ENCODE assay signal across 17 cellular contexts in the genomic region with DNA sequence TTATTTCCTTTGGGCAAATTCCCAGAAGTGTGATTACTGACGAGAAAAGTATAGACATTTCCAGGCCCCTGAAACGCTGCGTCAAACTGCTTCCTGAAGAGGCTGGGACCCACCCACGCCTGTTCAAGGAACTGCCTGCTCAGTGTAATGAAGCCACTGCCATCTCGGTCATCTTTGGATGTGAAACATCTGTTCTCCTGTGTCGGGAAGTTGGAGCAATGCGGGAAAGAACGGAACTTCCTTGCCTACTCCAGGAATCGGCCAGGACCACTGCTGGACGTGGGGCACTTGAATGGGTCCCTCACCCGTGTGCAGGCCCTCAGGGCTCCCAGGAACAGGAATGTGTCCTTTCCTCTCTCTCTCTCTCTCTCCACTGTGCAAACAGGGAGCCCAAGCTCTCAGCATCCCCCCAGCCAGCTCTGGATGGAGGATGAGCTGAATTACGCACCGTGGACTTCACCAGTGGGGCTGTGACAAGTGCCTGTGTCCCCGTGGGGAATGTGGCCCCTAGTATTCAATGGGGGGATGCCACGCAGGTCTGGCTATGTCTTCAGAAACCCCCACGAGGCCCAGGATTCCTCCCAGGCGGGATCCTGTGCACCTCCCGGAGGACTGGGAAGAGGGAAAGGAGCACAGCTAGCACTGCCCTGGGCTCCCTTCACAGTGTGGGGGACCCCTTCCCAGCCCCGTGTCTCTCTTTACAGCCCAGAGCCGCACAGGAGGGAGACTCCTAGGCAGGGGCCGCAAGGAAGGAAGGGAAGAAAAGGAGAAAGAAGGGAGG. TPM values are rescaled to one million over a fixed set of nuclear protein-coding genes. Genes with fewer than 3 reads are reported as not detected.
DNase-seq lines count a peak whose midpoint lies in the region; ATAC-seq, FAIRE-seq and TF ChIP-seq lines count a peak whose summit lies in the region.
"Had no signal": no experiment of that assay in that cellular context is flagged by ENCODE, and none has a peak within 500 bp of the region (broad histone marks: within the 10 kb centered on the region; RNA-seq: fewer than 3 reads in every experiment).

No MANE protein-coding gene starts in this region.

- TF ChIP-seq RAD21 in HepG2 (CRISPR knock-in tag; IDR thresholded peaks at IDR 0.05): no peak

- H3K36me3 ChIP-seq in esophagus muscularis mucosa (no peaks in the 10 kb centered on the region), HepG2 (replicated peaks in 1 of 2; ENCODE audit: control insufficient read depth in 1 of 2, insufficient read depth in 2 of 2, low read length in 2 of 2) (no peaks in the 10 kb centered on the region)
- H3K36me3 ChIP-seq: brain microvascular endothelial cell, WERI-Rb-1 had no signal

- H3K27me3 ChIP-seq in esophagus muscularis mucosa (peaks cover 0 to 15% (median 0%) of the 10 kb centered on the region in 4 donors), HepG2 (ENCODE audit: control insufficient read depth in 1 of 2, insufficient read depth in 2 of 2, low read length in 2 of 2) (peaks cover 15 to 77% of the 10 kb centered on the region in 2 experiments; a peak in 4 of 5 replicates)
- H3K27me3 ChIP-seq: brain microvascular endothelial cell, foreskin keratinocyte had no signal

- H3K4me1 ChIP-seq in esophagus muscularis mucosa (peaks cover 5 to 20% (median 14%) of the 10 kb centered on the region in 4 donors), HepG2 (ENCODE audit: insufficient read depth, low read length) (peaks cover 12% of the 10 kb centered on the region; the same call in 1 of the 2 replicates)
- H3K4me1 ChIP-seq: foreskin keratinocyte had no signal

- H4K20me1 ChIP-seq in HepG2 (ENCODE audit: insufficient read depth, low read length): no peaks in the 10 kb centered on the region

- no peak for FAIRE-seq in HepG2 (lab: Jason Lieb, UNC)
- FAIRE-seq: G401.6 had no signal

- in situ Hi-C loops in HepG2 (cut with HindIII; ENCODE audit: extremely low pct_ligation_motif_present, low pct_unique_long_range_greater_than_20kb): no loop called here

- H3K9me3 ChIP-seq in esophagus muscularis mucosa (no peaks in the 10 kb centered on the region), HepG2 (ENCODE audit: low read length) (no peaks in the 10 kb centered on the region)

- ATAC-seq in HepG2 (no peak), HG02642 (IDR thresholded peaks at IDR 0.05; ENCODE audit: poor library complexity, unreplicated experiment) (no peak), GM21367 (IDR thresholded peaks at IDR 0.05; ENCODE audit: unreplicated experiment) (no peak)
- ATAC-seq: foreskin keratinocyte had no signal

- peak; percentile 42 for DNase-seq in GM03348 (ENCODE audit: low spot score)
- DNase-seq in esophagus muscularis mucosa (ENCODE audit: extremely low spot score): no peak
- DNase-seq in HepG2 (ENCODE audit: low spot score): no peak
- DNase-seq in skeletal muscle cell (ENCODE audit: low read depth): peak; percentile 28
- DNase-seq in NCI-H446 (lab: John Stamatoyannopoulos, UW): no peak
- DNase-seq in T-helper 2 cell: no peak
- DNase-seq: activated T-cell treated with anti-CD3 and anti-CD28 coated beads, Interleukin-2, amount 50 U/mL, for 24 hours; brain microvascular endothelial cell; foreskin keratinocyte; NCI-H2227 treated with DMSO at 0.1 percent for 48 hours; RPMI8226; stimulated activated CD4-positive, alpha-beta T cell treated with anti-CD3 and anti-CD28 coated beads, Interleukin-15, amount 100 ng/mL, for 24 hours; WERI-Rb-1 had no signal

- H3K4me2 ChIP-seq in HepG2 (ENCODE audit: low read depth, low read length): no peak overlapping the region
- H3K4me2 ChIP-seq: KMS-11 had no signal

- POLR2A ChIA-PET in HepG2 (lab: Yijun Ruan, JAX): no interaction called here

- H3K4me3 ChIP-seq in esophagus muscularis mucosa (no peak overlapping the region), HepG2 (replicated peaks in 1 of 3; ENCODE audit: insufficient read depth in 1 of 3, low read depth in 2 of 3, low read length in 3 of 3) (no peak overlapping the region), skeletal muscle cell (ENCODE audit: low read depth, low read length) (no peak overlapping the region)

- no peak for TF ChIP-seq CTCF in esophagus muscularis mucosa (IDR thresholded peaks at IDR 0.05)
- no peak for TF ChIP-seq CTCF in HepG2 (CRISPR knock-in tag; IDR thresholded peaks at IDR 0.05)

- no peaks in the 10 kb centered on the region for H3K79me2 ChIP-seq in HepG2 (ENCODE audit: insufficient read depth, low read length)

- TF ChIP-seq EP300 in esophagus muscularis mucosa (IDR thresholded peaks at IDR 0.05): peak; percentile 73
- no peak for TF ChIP-seq EP300 in HepG2 (IDR thresholded peaks at IDR 0.05; ENCODE audit: low read depth in 2 of 2, low read length in 2 of 2)
- no peak for TF ChIP-seq EP300 in HepG2 (CRISPR knock-in tag; IDR thresholded peaks at IDR 0.05; ENCODE audit: borderline replicate concordance)

- H2AFZ ChIP-seq in HepG2 (ENCODE audit: low read length): no peak overlapping the region

- peak overlapping the region; percentile 46 to 68 (median 61) for H3K27ac ChIP-seq in esophagus muscularis mucosa (replicated peaks in 1 of 4)
- H3K27ac ChIP-seq in HepG2 (ENCODE audit: extremely low read length, insufficient read depth, low read length): no peak overlapping the region
- H3K27ac ChIP-seq: brain microvascular endothelial cell, foreskin keratinocyte, KMS-11, WERI-Rb-1 had no signal

- TF ChIP-seq POLR2A in esophagus muscularis mucosa (IDR thresholded peaks at IDR 0.05; ENCODE audit: low read depth): no peak
- no peak for TF ChIP-seq POLR2A in HepG2 (IDR thresholded peaks at IDR 0.05; ENCODE audit: insufficient read depth in 1 of 2, low read depth in 2 of 2, low read length in 2 of 2)

- no TSS peak for BruUV-seq in HepG2 (replicated peaks; lab: Mats Ljungman, UMichigan)

- CTCF ChIA-PET in HepG2 (lab: Yijun Ruan, JAX; ENCODE audit: low intra/inter-chr PET ratio, low total read pairs): no interaction called here

- no peak overlapping the region for H3K9ac ChIP-seq in HepG2 (ENCODE audit: insufficient read depth, low read depth, low read length)
- H3K9ac ChIP-seq: KMS-11 had no signal

- intact Hi-C loops in esophagus muscularis mucosa (cut with DNase I) (no loop called here), HepG2 (cut with micrococcal nuclease; ENCODE audit: unreplicated experiment) (no loop called here)

- WGBS in esophagus muscularis mucosa: 59% methylated on average over 20 of the region's 21 CpGs
- 41% methylated on average over 21 of the region's 21 CpGs for WGBS in HepG2 (ENCODE audit: low lambda C conversion rate)

TF ChIP-seq in HepG2, 621 proteins besides CTCF, POLR2A, EP300 and RAD21 (continues in another document):
- TF ChIP-seq ZNF513 (CRISPR knock-in tag; conservative IDR thresholded peaks at IDR 0.05): no peak
- TF ChIP-seq ZNF136 (CRISPR knock-in tag; IDR thresholded peaks at IDR 0.05; ENCODE audit: low read depth): no peak
- TF ChIP-seq, protein P1, sequence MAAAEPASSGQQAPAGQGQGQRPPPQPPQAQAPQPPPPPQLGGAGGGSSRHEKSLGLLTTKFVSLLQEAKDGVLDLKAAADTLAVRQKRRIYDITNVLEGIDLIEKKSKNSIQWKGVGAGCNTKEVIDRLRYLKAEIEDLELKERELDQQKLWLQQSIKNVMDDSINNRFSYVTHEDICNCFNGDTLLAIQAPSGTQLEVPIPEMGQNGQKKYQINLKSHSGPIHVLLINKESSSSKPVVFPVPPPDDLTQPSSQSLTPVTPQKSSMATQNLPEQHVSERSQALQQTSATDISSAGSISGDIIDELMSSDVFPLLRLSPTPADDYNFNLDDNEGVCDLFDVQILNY (CRISPR knock-in tag; conservative IDR thresholded peaks at IDR 0.05): no peak
- TF ChIP-seq ZNF101 (CRISPR knock-in tag; IDR thresholded peaks at IDR 0.05; ENCODE audit: borderline replicate concordance, low read depth): 0 out of 2 replicates have a peak, but pooled peaks have one; percentile 39

RNA-seq across cellular contexts. Expression of gene LITAF, which starts 18.3 kb away (rescaled TPM):
- total RNA-seq in esophagus muscularis mucosa (10 to 100 TPM; 28.7 to 88.3 (median 36.8) TPM), HepG2 (2016; rRNA removed; fragmentation: Illumina TruSeq; extraction: Trizol) (141 and 186 TPM in 2 replicates)
- total RNA-seq in HepG2 (2016; cell fraction: cytosol; rRNA removed; fragmentation: Illumina TruSeq; extraction: Trizol; ENCODE audit: low read depth): 30.0 and 32.3 TPM in 2 replicates
- 139 and 174 TPM in 2 replicates for total RNA-seq in HepG2 (2016; cell fraction: insoluble cytoplasmic fraction; rRNA removed; fragmentation: Illumina TruSeq; extraction: Trizol)
- total RNA-seq in HepG2 (2016; cell fraction: membrane; rRNA removed; fragmentation: Illumina TruSeq; extraction: Trizol): 118 and 119 TPM in 2 replicates
- 60.6 and 72.1 TPM in 2 replicates for total RNA-seq in HepG2 (2016; cell fraction: nucleus; rRNA removed; fragmentation: Illumina TruSeq; extraction: Trizol)
- polyA plus RNA-seq in HepG2 (2011; rRNA removed): 80.1 and 95.5 TPM in 2 replicates
- polyA plus RNA-seq in HepG2 (2011; cell fraction: cytosol; rRNA removed): 121 and 137 TPM in 2 replicates
- 61.9 and 67.8 TPM in 2 replicates for polyA plus RNA-seq in HepG2 (2011; cell fraction: nucleus; rRNA removed)
- 113 and 128 TPM in 2 replicates for polyA plus RNA-seq in HepG2 (2012)
- 48.2 and 51.8 TPM in 2 replicates for polyA plus RNA-seq in HepG2 (2016; cell fraction: cytosol; fragmentation: Illumina TruSeq; extraction: Trizol; ENCODE audit: low read depth)
- 322 and 369 TPM in 2 replicates for polyA plus RNA-seq in HepG2 (2016; cell fraction: insoluble cytoplasmic fraction; fragmentation: Illumina TruSeq; extraction: Trizol; ENCODE audit: low read depth)
- polyA plus RNA-seq in HepG2 (2016; cell fraction: membrane; fragmentation: Illumina TruSeq; extraction: Trizol; ENCODE audit: low read depth): 139 and 153 TPM in 2 replicates
- polyA plus RNA-seq in HepG2 (2016; cell fraction: nucleus; fragmentation: Illumina TruSeq; extraction: Trizol; ENCODE audit: insufficient read depth, low read depth): 125 and 129 TPM in 2 replicates
- polyA minus RNA-seq in HepG2 (2011; rRNA and poly(A)+ RNA removed; ENCODE audit: low replicate concordance): 155 and 250 TPM in 2 replicates
- 71.1 and 86.5 TPM in 2 replicates for polyA minus RNA-seq in HepG2 (2011; cell fraction: cytosol; rRNA and poly(A)+ RNA removed)
- polyA minus RNA-seq in HepG2 (2011; cell fraction: nucleus; rRNA and poly(A)+ RNA removed): 45.8 and 58.4 TPM in 2 replicates

Comparison
In these comparisons a context has a peak if more than half of its experiments do, and no peak if none do; other contexts are left out.
1. DNase-seq: peak in GM03348 (single experiment) and skeletal muscle cell (single experiment); none in esophagus muscularis mucosa (single experiment), HepG2 (single experiment), NCI-H446 (0 of 2) and T-helper 2 cell (0 of 5).